ENCODE assay signal across 8 cellular contexts in the genomic region with DNA sequence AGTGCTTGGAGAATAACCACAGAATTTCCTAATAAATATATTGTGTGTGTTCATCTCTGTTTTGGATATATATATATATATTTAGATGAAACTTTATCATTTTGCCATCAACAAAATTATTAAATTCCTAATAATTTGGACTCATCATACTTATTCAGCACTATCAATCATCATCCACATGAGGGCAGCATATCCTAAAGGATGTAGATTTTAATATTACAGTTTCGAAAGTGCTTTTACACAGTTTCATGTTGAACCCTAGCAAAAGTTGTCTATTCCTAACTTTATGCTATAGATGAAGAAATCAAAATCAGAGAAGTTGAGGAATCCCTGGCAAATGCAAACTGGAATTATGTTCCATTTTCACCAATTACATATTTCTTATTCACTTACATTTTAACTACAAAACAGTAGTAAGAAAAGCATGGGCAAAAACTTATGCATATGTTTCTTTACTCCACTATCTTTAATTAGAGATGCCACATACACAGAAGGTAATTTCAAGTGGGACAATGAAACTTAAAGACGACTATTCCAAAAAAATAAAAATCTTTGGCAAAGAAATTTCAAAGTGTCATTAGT. TPM values are rescaled to one million over a fixed set of nuclear protein-coding genes. Genes with fewer than 3 reads are reported as not detected.
DNase-seq lines count a peak whose midpoint lies in the region; ATAC-seq, FAIRE-seq and TF ChIP-seq lines count a peak whose summit lies in the region.

No MANE protein-coding gene starts in this region.

- H3K79me2 ChIP-seq in H1 (ENCODE audit: control insufficient read depth in 1 of 2, insufficient read depth in 2 of 2, low read length in 2 of 2) = no peaks in the 10 kb centered on the region
- no peaks in the 10 kb centered on the region for H3K79me2 ChIP-seq in neural progenitor cell (ENCODE audit: low read depth)

- no peak for TF ChIP-seq POLR2A in H1 (IDR thresholded peaks at IDR 0.05; ENCODE audit: control extremely low read depth in 1 of 2, low read depth in 2 of 2, low read length in 2 of 2)

- no peaks in the 10 kb centered on the region for H4K20me1 ChIP-seq in H1 (replicated peaks in 1 of 2; ENCODE audit: control insufficient read depth in 1 of 2, insufficient read depth in 2 of 2, low read length in 2 of 2)
- H4K20me1 ChIP-seq in neural progenitor cell (ENCODE audit: low read depth) = no peaks in the 10 kb centered on the region

- no peak for DNase-seq in CD8-positive, alpha-beta T cell
- DNase-seq in NCI-H748 (lab: John Stamatoyannopoulos, UW; ENCODE audit: unreplicated experiment) (peak; percentile 39), H1 (ENCODE audit: low read depth in 1 of 2, low spot score in 2 of 2) (no peak), neural progenitor cell (ENCODE audit: low spot score) (peak; percentile 36), NCI-H2227 (lab: John Stamatoyannopoulos, UW; ENCODE audit: unreplicated experiment) (no peak), HK-2 (ENCODE audit: unreplicated experiment) (no peak)
- no peak for DNase-seq in effector CD4-positive, alpha-beta T cell

- no peak overlapping the region for H3K14ac ChIP-seq in H1 (ENCODE audit: insufficient read length)

- no peak overlapping the region for H2AFZ ChIP-seq in H1 (ENCODE audit: low read length)
- no peak overlapping the region for H2AFZ ChIP-seq in neural progenitor cell (replicated peaks)

- no peaks in the 10 kb centered on the region for H3K36me3 ChIP-seq in CD8-positive, alpha-beta T cell (ENCODE audit: insufficient read depth, low read length)
- H3K36me3 ChIP-seq in H1 (ENCODE audit: control insufficient read depth in 2 of 4, insufficient read depth in 4 of 4, low read length in 3 of 4) = no peaks in the 10 kb centered on the region
- no peaks in the 10 kb centered on the region for H3K36me3 ChIP-seq in neural progenitor cell

- no peaks in the 10 kb centered on the region for H3F3A ChIP-seq in neural progenitor cell (ENCODE audit: low read depth)

- no peak overlapping the region for H3K18ac ChIP-seq in H1 (ENCODE audit: extremely low read depth, low read length)

- no peak for FAIRE-seq in H1 (lab: Jason Lieb, UNC)

- H3K23ac ChIP-seq in H1 (ENCODE audit: insufficient read length) = no peak overlapping the region

- POLR2A ChIA-PET in CD8-positive, alpha-beta T cell (lab: Charles Lee) = no interaction called here
- POLR2A ChIA-PET in H1 (lab: Charles Lee; ENCODE audit: partially characterized antibody) = no interaction called here

- H3K9me3 ChIP-seq in CD8-positive, alpha-beta T cell (ENCODE audit: low read length) = no peaks in the 10 kb centered on the region
- H3K9me3 ChIP-seq in H1 (ENCODE audit: insufficient read depth in 2 of 2, low read depth in 1 of 2, low read length in 1 of 2) (no peaks in the 10 kb centered on the region; a peak in 1 of 4 replicates), neural progenitor cell (ENCODE audit: low read depth) (no peaks in the 10 kb centered on the region)

- CTCF ChIA-PET in CD8-positive, alpha-beta T cell (lab: Charles Lee) = interaction anchor here (0.9 to 2.1 kb wide), 4 partner anchors 71 to 191 kb away, joined by 7 to 39 read pairs (median 14); partner anchors contain the start of gene SULT1B1
- CTCF ChIA-PET in H1 (lab: Charles Lee; ENCODE audit: partially characterized antibody) = interaction anchor here (1.1 to 2.2 kb wide), 7 partner anchors 10 to 494 kb away, joined by 4 to 25 read pairs (median 6); no protein-coding TSS in a partner anchor

- intact Hi-C loops in CD8-positive, alpha-beta T cell (cut with DNase I, micrococcal nuclease) = loop anchor here (1.0 to 5.0 kb wide), 8 partner anchors 73 to 1192 kb away; partner anchors contain the start of gene SULT1B1 (in 1 of the 2)

- no peaks in the 10 kb centered on the region for H3K79me1 ChIP-seq in H1 (ENCODE audit: low read depth, low read length)

- peaks cover 4% of the 10 kb centered on the region for H3K4me1 Mint-ChIP-seq in CD8-positive, alpha-beta T cell (ENCODE audit: low read depth)
- H3K4me1 Mint-ChIP-seq in neural progenitor cell = no peaks in the 10 kb centered on the region

- H2BK20ac ChIP-seq in H1 (ENCODE audit: low read length) = no peak overlapping the region

- no peak overlapping the region for H3K4ac ChIP-seq in H1 (replicated peaks; ENCODE audit: insufficient read length, low read depth, low read length)

- peak; percentile 83 for TF ChIP-seq CTCF in CD8-positive, alpha-beta T cell (IDR thresholded peaks at IDR 0.05)
- TF ChIP-seq CTCF in H1 (IDR thresholded peaks at IDR 0.05; ENCODE audit: control extremely low read depth in 1 of 3, insufficient read depth in 1 of 3, low read depth in 1 of 3, low read length in 3 of 3) (peak in 2 of 3 experiments; percentile 37 to 41; a peak in 2 of 4 replicates), neural progenitor cell (IDR thresholded peaks at IDR 0.05) (peak; percentile 77)

- H3K4me1 ChIP-seq in CD8-positive, alpha-beta T cell (ENCODE audit: insufficient read depth, low read length) = no peaks in the 10 kb centered on the region
- H3K4me1 ChIP-seq in H1 (replicated peaks in 1 of 4; ENCODE audit: control insufficient read depth in 3 of 4, insufficient read depth in 4 of 4, low read length in 3 of 4) (no peaks in the 10 kb centered on the region), neural progenitor cell (no peaks in the 10 kb centered on the region)

- H4K91ac ChIP-seq in H1 (replicated peaks; ENCODE audit: insufficient read length, low read length) = no peak overlapping the region

- no peak overlapping the region for H2AK5ac ChIP-seq in H1 (ENCODE audit: low read depth, low read length)

- no peak overlapping the region for H2BK15ac ChIP-seq in H1 (ENCODE audit: low read length)

- H2BK12ac ChIP-seq in H1 (ENCODE audit: low read depth, low read length) = no peak overlapping the region

- WGBS in H1 (ENCODE audit: extremely low coverage in 1 of 2, insufficient coverage in 1 of 2, insufficient read length in 1 of 2, insufficient replicate concordance in 2 of 2, low coverage in 1 of 2, low lambda C conversion rate in 2 of 2, missing lambda C conversion rate in 1 of 2), 2 experiments = 46% methylated on average over 2 of the region's 2 CpGs; no CpG with 5 or more reads in 1 of the 2 experiments

- no peaks in the 10 kb centered on the region for H3K9me3 Mint-ChIP-seq in CD8-positive, alpha-beta T cell
- H3K9me3 Mint-ChIP-seq in neural progenitor cell = peaks cover 1% of the 10 kb centered on the region

- H3K4me3 Mint-ChIP-seq in CD8-positive, alpha-beta T cell = peak overlapping the region; percentile 41
- no peak overlapping the region for H3K4me3 Mint-ChIP-seq in neural progenitor cell

- H3K27ac Mint-ChIP-seq in CD8-positive, alpha-beta T cell = no peak overlapping the region
- H3K27ac Mint-ChIP-seq in neural progenitor cell = no peak overlapping the region

- H3K4me2 ChIP-seq in H1 (ENCODE audit: insufficient read depth in 1 of 2, low read depth in 2 of 2, low read length in 2 of 2) (no peak overlapping the region), neural progenitor cell (no peak overlapping the region)

- H3K9ac ChIP-seq in H1 (replicated peaks in 1 of 4; ENCODE audit: extremely low read depth in 1 of 4, low read depth in 3 of 4, low read length in 3 of 4) = no peak overlapping the region
- no peak overlapping the region for H3K9ac ChIP-seq in neural progenitor cell

- H4K5ac ChIP-seq in H1 (ENCODE audit: insufficient read length, low read depth, low read length) = no peak overlapping the region

- H2BK120ac ChIP-seq in H1 (replicated peaks; ENCODE audit: low read depth, low read length) = no peak overlapping the region

- no peak for TF ChIP-seq EP300 in H1 (IDR thresholded peaks at IDR 0.05; ENCODE audit: borderline replicate concordance in 1 of 2, low read depth in 2 of 2, low read length in 2 of 2)

- peak; percentile 72 to 81 for TF ChIP-seq RAD21 in H1 (IDR thresholded peaks at IDR 0.05 in 1 of 2, conservative IDR thresholded peaks at IDR 0.05 in 1 of 2; ENCODE audit: low read depth in 2 of 2, low read length in 2 of 2)

- no peak for ATAC-seq in CD8-positive, alpha-beta T cell
- peak; percentile 72 for ATAC-seq in GM21515 (IDR thresholded peaks at IDR 0.05; ENCODE audit: unreplicated experiment)

- H3K27me3 Mint-ChIP-seq in CD8-positive, alpha-beta T cell (ENCODE audit: low read depth) = no peaks in the 10 kb centered on the region
- no peaks in the 10 kb centered on the region for H3K27me3 Mint-ChIP-seq in neural progenitor cell (ENCODE audit: insufficient read depth, low read depth)

- no peak overlapping the region for H3K56ac ChIP-seq in H1 (replicated peaks; ENCODE audit: insufficient read length, low read depth, low read length)

- H3K23me2 ChIP-seq in H1 (ENCODE audit: low read depth, low read length) = no peaks in the 10 kb centered on the region

- no peak overlapping the region for H3K27ac ChIP-seq in CD8-positive, alpha-beta T cell (ENCODE audit: low read depth, low read length)
- H3K27ac ChIP-seq in H1 (ENCODE audit: low read depth, low read length) (no peak overlapping the region), neural progenitor cell (no peak overlapping the region)

- H4K8ac ChIP-seq in H1 (ENCODE audit: extremely low read depth, insufficient read depth, low read length) = no peak overlapping the region

- H3K4me3 ChIP-seq in CD8-positive, alpha-beta T cell (ENCODE audit: low read depth, low read length) = no peak overlapping the region
- H3K4me3 ChIP-seq in H1 (ENCODE audit: extremely low read depth in 1 of 4, insufficient read depth in 2 of 4, low read depth in 3 of 4, low read length in 4 of 4) (no peak overlapping the region), neural progenitor cell (no peak overlapping the region)

- no peaks in the 10 kb centered on the region for H3K27me3 ChIP-seq in CD8-positive, alpha-beta T cell (ENCODE audit: insufficient read depth, low read length)
- H3K27me3 ChIP-seq in H1 (replicated peaks in 1 of 4; ENCODE audit: control insufficient read depth in 3 of 4, extremely low read depth in 1 of 4, insufficient read depth in 3 of 4, low read length in 3 of 4) (no peaks in the 10 kb centered on the region), neural progenitor cell (no peaks in the 10 kb centered on the region)

- no peaks in the 10 kb centered on the region for H3K36me3 Mint-ChIP-seq in CD8-positive, alpha-beta T cell
- no peaks in the 10 kb centered on the region for H3K36me3 Mint-ChIP-seq in neural progenitor cell

- no peak overlapping the region for H2BK5ac ChIP-seq in H1 (ENCODE audit: low read depth, low read length)

RNA-seq across cellular contexts. Expression of gene UGT2A1, which starts 36.6 kb away (rescaled TPM):
- not detected for total RNA-seq in CD8-positive, alpha-beta T cell
- 0.19 TPM in 1 of 2 replicates, not detected in the other for total RNA-seq in H1 (2021; fragmentation: NEBNext Ultra II Directional; extraction: Animal tissue kit (Norgen Biotek cat#: 25700))
- not detected in 2 replicates for polyA plus RNA-seq in H1 (2011; rRNA removed)
- polyA plus RNA-seq in H1 (2011; cell fraction: cytosol; rRNA removed) = 0.04 TPM
- not detected for polyA plus RNA-seq in H1 (2011; cell fraction: nucleus; rRNA removed)
- not detected in 4 replicates for polyA plus RNA-seq in H1 (2012, experiment 1 of 2)
- not detected for polyA plus RNA-seq in H1 (2012, experiment 2 of 2)
- polyA plus RNA-seq in H1 (2013, experiment 1 of 2) = 0.02 TPM
- 0.09 TPM for polyA plus RNA-seq in H1 (2013, experiment 2 of 2)
- 0.25 TPM in 1 of 2 replicates, not detected in the other for polyA minus RNA-seq in H1 (2011; rRNA and poly(A)+ RNA removed)
- not detected for polyA minus RNA-seq in H1 (2011; cell fraction: cytosol; rRNA and poly(A)+ RNA removed)
- not detected for polyA minus RNA-seq in H1 (2011; cell fraction: nucleus; rRNA and poly(A)+ RNA removed)
- not detected in 2 replicates for total RNA-seq in neural progenitor cell (ENCODE audit: low replicate concordance)

RNA-seq across cellular contexts. Expression of gene UGT2A2, which starts 50.2 kb away (rescaled TPM):
- not detected for total RNA-seq in CD8-positive, alpha-beta T cell
- total RNA-seq in H1 (2021; fragmentation: NEBNext Ultra II Directional; extraction: Animal tissue kit (Norgen Biotek cat#: 25700)) = not detected in 2 replicates
- not detected in 2 replicates for polyA plus RNA-seq in H1 (2011; rRNA removed)
- polyA plus RNA-seq in H1 (2011; cell fraction: cytosol; rRNA removed) = not detected
- polyA plus RNA-seq in H1 (2011; cell fraction: nucleus; rRNA removed) = not detected
- not detected in 4 replicates for polyA plus RNA-seq in H1 (2012, experiment 1 of 2)
- not detected for polyA plus RNA-seq in H1 (2012, experiment 2 of 2)
- polyA plus RNA-seq in H1 (2013, experiment 1 of 2) = not detected
- polyA plus RNA-seq in H1 (2013, experiment 2 of 2) = not detected
- not detected in 2 replicates for polyA minus RNA-seq in H1 (2011; rRNA and poly(A)+ RNA removed)
- polyA minus RNA-seq in H1 (2011; cell fraction: cytosol; rRNA and poly(A)+ RNA removed) = not detected
- polyA minus RNA-seq in H1 (2011; cell fraction: nucleus; rRNA and poly(A)+ RNA removed) = not detected
- not detected in 2 replicates for total RNA-seq in neural progenitor cell (ENCODE audit: low replicate concordance)

Comparison
In these comparisons a context has a peak if more than half of its experiments do, and no peak if none do; other contexts are left out.
1. DNase-seq: peak in NCI-H748 (single experiment) and neural progenitor cell (single experiment); none in CD8-positive, alpha-beta T cell (0 of 7), H1 (0 of 2), effector CD4-positive, alpha-beta T cell (single experiment), NCI-H2227 (single experiment) and HK-2 (single experiment).
2. Peak in every context shown above with its lines, with median percentiles within 50 percentile points of each other: CTCF ChIP-seq.